In genomic region chr14:100079606-100080005, GRCh38 we compare ENCODE assay signal across 10 cellular contexts. TPM values are rescaled to one million over a fixed set of nuclear protein-coding genes. Genes with fewer than 3 reads are reported as not detected.
DNase-seq lines count a peak whose midpoint lies in the region; ATAC-seq and TF ChIP-seq lines count a peak whose summit lies in the region.
"Had no signal": no experiment of that assay in that cellular context is flagged by ENCODE, and none has a peak within 500 bp of the region (broad histone marks: within the 10 kb centered on the region; RNA-seq: fewer than 3 reads in every experiment).

No MANE protein-coding gene starts in this region.

- ATAC-seq in left cardiac atrium = no peak
- no peak for ATAC-seq in activated T-helper 17 cell treated with anti-CD3 and anti-CD28 coated beads, Interleukin-2, amount 50 U/mL, for 72 hours (replicated peaks)
- ATAC-seq in memory B cell (ENCODE audit: low read depth) = no peak
- ATAC-seq in GM18868 (IDR thresholded peaks at IDR 0.05; ENCODE audit: unreplicated experiment) = no peak

- peaks cover 80% of the 10 kb centered on the region for H3K4me1 Mint-ChIP-seq in activated T-helper 17 cell treated with anti-CD3 and anti-CD28 coated beads, Interleukin-2, amount 50 U/mL, for 72 hours
- H3K4me1 Mint-ChIP-seq in memory B cell (peaks cover 59% of the 10 kb centered on the region), type B pancreatic cell (ENCODE audit: unreplicated experiment) (peaks cover 27% of the 10 kb centered on the region)

- H3K27me3 Mint-ChIP-seq in activated T-helper 17 cell treated with anti-CD3 and anti-CD28 coated beads, Interleukin-2, amount 50 U/mL, for 72 hours = no peaks in the 10 kb centered on the region
- no peaks in the 10 kb centered on the region for H3K27me3 Mint-ChIP-seq in memory B cell
- no peaks in the 10 kb centered on the region for H3K27me3 Mint-ChIP-seq in type B pancreatic cell

- H3K4me3 Mint-ChIP-seq in activated T-helper 17 cell treated with anti-CD3 and anti-CD28 coated beads, Interleukin-2, amount 50 U/mL, for 72 hours = peak overlapping the region; percentile 93
- H3K4me3 Mint-ChIP-seq in memory B cell (no peak overlapping the region), type B pancreatic cell (no peak overlapping the region)

- DNase-seq in left ventricle myocardium inferior = no peak
- no peak for DNase-seq in left cardiac atrium
- DNase-seq in memory B cell (ENCODE audit: low spot score in 2 of 2) = no peak
- DNase-seq in type B pancreatic cell (ENCODE audit: extremely low spot score, unreplicated experiment) = no peak
- DNase-seq in EL = no peak
- no peak for DNase-seq in cortex of kidney (lab: John Stamatoyannopoulos, UW)
- DNase-seq: GOT3, NCI-H2029 treated with DMSO at 0.1 percent for 48 hours had no signal

- peaks cover 35% of the 10 kb centered on the region for H3K4me1 ChIP-seq in left ventricle myocardium inferior

- intact Hi-C loops in left ventricle myocardium inferior (cut with micrococcal nuclease) = no loop called here
- intact Hi-C loops in left cardiac atrium (cut with DNase I) = no loop called here

- H3K27me3 ChIP-seq in left ventricle myocardium inferior (ENCODE audit: low read depth) = no peaks in the 10 kb centered on the region

- peaks cover under 1% of the 10 kb centered on the region for H3K36me3 ChIP-seq in left ventricle myocardium inferior

- TF ChIP-seq CTCF in left ventricle myocardium inferior (IDR thresholded peaks at IDR 0.05; ENCODE audit: borderline replicate concordance) (no peak), type B pancreatic cell (conservative IDR thresholded peaks at IDR 0.05) (no peak)

- peaks cover 99% of the 10 kb centered on the region for H3K36me3 Mint-ChIP-seq in activated T-helper 17 cell treated with anti-CD3 and anti-CD28 coated beads, Interleukin-2, amount 50 U/mL, for 72 hours (ENCODE audit: low read depth)
- H3K36me3 Mint-ChIP-seq in memory B cell = peaks cover 16% of the 10 kb centered on the region
- H3K36me3 Mint-ChIP-seq in type B pancreatic cell = peaks cover 9% of the 10 kb centered on the region

- H3K9me3 Mint-ChIP-seq in activated T-helper 17 cell treated with anti-CD3 and anti-CD28 coated beads, Interleukin-2, amount 50 U/mL, for 72 hours = no peaks in the 10 kb centered on the region
- H3K9me3 Mint-ChIP-seq in memory B cell = no peaks in the 10 kb centered on the region
- peaks cover 6% of the 10 kb centered on the region for H3K9me3 Mint-ChIP-seq in type B pancreatic cell

- no peaks in the 10 kb centered on the region for H3K9me3 ChIP-seq in left ventricle myocardium inferior (replicated peaks)

- H3K4me3 ChIP-seq in left ventricle myocardium inferior = no peak overlapping the region

- peak overlapping the region; percentile 48 for H3K27ac ChIP-seq in left ventricle myocardium inferior (replicated peaks)

- H3K27ac Mint-ChIP-seq in activated T-helper 17 cell treated with anti-CD3 and anti-CD28 coated beads, Interleukin-2, amount 50 U/mL, for 72 hours = peak overlapping the region; percentile 93
- peak overlapping the region; percentile 64 for H3K27ac Mint-ChIP-seq in memory B cell
- peak overlapping the region; percentile 7 for H3K27ac Mint-ChIP-seq in type B pancreatic cell

RNA-seq across cellular contexts. Expression of gene EVL, which starts 14.4 kb away (rescaled TPM):
- total RNA-seq in left ventricle myocardium inferior (39.7 TPM), left cardiac atrium (10 to 100 TPM; 48.3 to 58.8 TPM), type B pancreatic cell (ENCODE audit: low replicate concordance) (66.3 and 159 TPM in 2 replicates)
- 100 to 1,000 TPM; 493 to 560 TPM for total RNA-seq in activated T-helper 17 cell treated with anti-CD3 and anti-CD28 coated beads, Interleukin-2, amount 50 U/mL, for 72 hours

Comparison
In these comparisons a context has a peak if more than half of its experiments do, and no peak if none do; other contexts are left out.
1. H3K27ac Mint-ChIP-seq: peak in every context shown above with its lines; median percentile 93 in activated T-helper 17 cell treated with anti-CD3 and anti-CD28 coated beads, Interleukin-2, amount 50 U/mL, for 72 hours; 64 in memory B cell; 7 in type B pancreatic cell.